Comparison of ENCODE assay signal across 17 cellular contexts in the genomic region with DNA sequence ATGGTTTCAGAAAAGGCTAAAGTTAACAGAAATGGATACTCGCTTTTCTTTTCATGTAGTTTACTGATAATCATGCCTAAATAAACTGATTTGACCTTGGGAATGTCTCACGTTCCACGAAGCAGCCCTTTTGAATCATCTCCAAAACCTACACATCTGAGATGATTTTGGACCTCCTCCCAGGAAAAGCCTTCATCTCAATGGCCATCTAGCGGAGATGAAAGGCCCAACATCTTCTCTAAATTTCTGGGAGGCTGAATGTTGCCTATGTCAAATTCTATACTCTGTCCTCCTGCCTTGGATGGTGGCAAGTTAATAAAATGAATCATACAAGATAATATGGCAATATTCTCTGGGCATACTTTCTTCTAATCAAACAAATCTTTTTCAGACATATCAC.
DNase-seq lines count a peak whose midpoint lies in the region; TF ChIP-seq lines count a peak whose summit lies in the region.
"Had no signal": no experiment of that assay in that cellular context is flagged by ENCODE, and none has a peak within 500 bp of the region (broad histone marks: within the 10 kb centered on the region; RNA-seq: fewer than 3 reads in every experiment).

No MANE protein-coding gene starts in this region.

- no peaks in the 10 kb centered on the region for H3K4me1 Mint-ChIP-seq in nephron progenitor cell
- H3K4me1 Mint-ChIP-seq in progenitor cell of endocrine pancreas (ENCODE audit: low read depth): no peaks in the 10 kb centered on the region
- H3K4me1 Mint-ChIP-seq in type B pancreatic cell (ENCODE audit: unreplicated experiment): no peaks in the 10 kb centered on the region

- DNase-seq in EL (peak; percentile 56), NCI-H446 (lab: John Stamatoyannopoulos, UW) (peak; percentile 42 to 86), choroid plexus epithelial cell (ENCODE audit: low read depth) (peak; percentile 84), nephron progenitor cell (no peak), NCI-H2171 treated with DMSO at 0.1 percent for 48 hours (lab: John Stamatoyannopoulos, UW) (no peak), progenitor cell of endocrine pancreas (ENCODE audit: low spot score, unreplicated experiment) (no peak), type B pancreatic cell (ENCODE audit: extremely low spot score, unreplicated experiment) (no peak), LoVo (ENCODE audit: low spot score) (no peak)
- DNase-seq: activated CD8-positive, alpha-beta memory T cell treated with anti-CD3 and anti-CD28 coated beads for 24 hours; CD8-positive, alpha-beta T cell; glutamatergic neuron; kidney; NCI-H510A treated with DMSO at 0.1 percent for 48 hours; WERI-Rb-1 had no signal

- H3K9me3 Mint-ChIP-seq in nephron progenitor cell (no peaks in the 10 kb centered on the region), progenitor cell of endocrine pancreas (ENCODE audit: low read depth) (no peaks in the 10 kb centered on the region), type B pancreatic cell (no peaks in the 10 kb centered on the region)
- H3K9me3 Mint-ChIP-seq: brain; CD8-positive, alpha-beta T cell; stimulated activated naive CD8-positive, alpha-beta T cell treated with anti-CD3 and anti-CD28 coated beads, Interleukin-15, Interleukin-2, amounts not matched to agents 100 ng/mL and 50 ng/mL, for 24 hours had no signal

- H3K27me3 Mint-ChIP-seq in nephron progenitor cell (ENCODE audit: low read depth, poor library complexity): no peaks in the 10 kb centered on the region
- no peaks in the 10 kb centered on the region for H3K27me3 Mint-ChIP-seq in progenitor cell of endocrine pancreas
- no peaks in the 10 kb centered on the region for H3K27me3 Mint-ChIP-seq in type B pancreatic cell
- H3K27me3 Mint-ChIP-seq: stimulated activated naive CD8-positive, alpha-beta T cell treated with anti-CD3 and anti-CD28 coated beads, Interleukin-15, Interleukin-2, amounts not matched to agents 100 ng/mL and 50 ng/mL, for 24 hours had no signal

- peak overlapping the region; percentile 21 for H3K27ac Mint-ChIP-seq in nephron progenitor cell
- no peak overlapping the region for H3K27ac Mint-ChIP-seq in progenitor cell of endocrine pancreas
- no peak overlapping the region for H3K27ac Mint-ChIP-seq in type B pancreatic cell
- H3K27ac Mint-ChIP-seq: CD8-positive, alpha-beta T cell; stimulated activated naive CD8-positive, alpha-beta T cell treated with anti-CD3 and anti-CD28 coated beads, Interleukin-15, Interleukin-2, amounts not matched to agents 100 ng/mL and 50 ng/mL, for 24 hours had no signal

- H3K36me3 Mint-ChIP-seq in nephron progenitor cell (ENCODE audit: low read depth) (no peaks in the 10 kb centered on the region), progenitor cell of endocrine pancreas (ENCODE audit: insufficient read depth) (no peaks in the 10 kb centered on the region), type B pancreatic cell (no peaks in the 10 kb centered on the region)
- H3K36me3 Mint-ChIP-seq: brain; CD8-positive, alpha-beta T cell had no signal

- H3K4me3 ChIP-seq in choroid plexus epithelial cell (ENCODE audit: low read depth, low read length): no peak overlapping the region
- H3K4me3 ChIP-seq: smooth muscle cell had no signal

- TF ChIP-seq CTCF in choroid plexus epithelial cell (conservative IDR thresholded peaks at IDR 0.05; ENCODE audit: low read depth, low read length): peak; percentile 83
- TF ChIP-seq CTCF in nephron progenitor cell (IDR thresholded peaks at IDR 0.05): no peak
- no peak for TF ChIP-seq CTCF in progenitor cell of endocrine pancreas (IDR thresholded peaks at IDR 0.05; ENCODE audit: unreplicated experiment)
- no peak for TF ChIP-seq CTCF in type B pancreatic cell (conservative IDR thresholded peaks at IDR 0.05)

- H3K4me3 Mint-ChIP-seq in nephron progenitor cell (no peak overlapping the region), progenitor cell of endocrine pancreas (ENCODE audit: low read depth) (no peak overlapping the region), type B pancreatic cell (no peak overlapping the region)
- H3K4me3 Mint-ChIP-seq: brain; CD8-positive, alpha-beta T cell; stimulated activated naive CD8-positive, alpha-beta T cell treated with anti-CD3 and anti-CD28 coated beads, Interleukin-15, Interleukin-2, amounts not matched to agents 100 ng/mL and 50 ng/mL, for 24 hours had no signal

Comparison
In these comparisons a context has a peak if more than half of its experiments do, and no peak if none do; other contexts are left out.
1. DNase-seq: peak in EL (single experiment), NCI-H446 (2 of 2) and choroid plexus epithelial cell (single experiment); none in nephron progenitor cell (single experiment), NCI-H2171 treated with DMSO at 0.1 percent for 48 hours (single experiment), progenitor cell of endocrine pancreas (single experiment), type B pancreatic cell (single experiment) and LoVo (single experiment).